In genomic region chr6:152423216-152424103, GRCh38 we compare ENCODE assay signal across 14 cellular contexts.
A peak's percentile ranks its signal among the peaks of the same experiment; 100 is the strongest.
DNase-seq lines count a peak whose midpoint lies in the region; ATAC-seq and TF ChIP-seq lines count a peak whose summit lies in the region.
"Had no signal": no experiment of that assay in that cellular context is flagged by ENCODE, and none has a peak within 500 bp of the region (broad histone marks: within the 10 kb centered on the region; RNA-seq: fewer than 3 reads in every experiment).

No MANE protein-coding gene starts in this region.

- intact Hi-C loops in Caco-2 (cut with micrococcal nuclease; ENCODE audit: unreplicated experiment) = no loop called here

- no TSS peak for BruUV-seq in Caco-2 (replicated peaks; lab: Mats Ljungman, UMichigan)

- H3K27me3 Mint-ChIP-seq in HFFc6 (ENCODE audit: insufficient read depth) = no peaks in the 10 kb centered on the region; the same call in none of the 2 replicates
- H3K27me3 Mint-ChIP-seq in Caco-2 (ENCODE audit: insufficient read depth, unreplicated experiment) = peaks cover 24% of the 10 kb centered on the region

- H3K27ac Mint-ChIP-seq in HFFc6 (no peak overlapping the region), Caco-2 (ENCODE audit: unreplicated experiment) (no peak overlapping the region)
- peak overlapping the region; percentile 47 for H3K27ac Mint-ChIP-seq in stimulated activated effector memory CD8-positive, alpha-beta T cell treated with anti-CD3 and anti-CD28 coated beads, Interleukin-12 subunit alpha, Interleukin-12 subunit beta, amount 100 ng/mL, for 72 hours
- H3K27ac Mint-ChIP-seq: activated CD8-positive, alpha-beta T cell treated with anti-CD3 and anti-CD28 coated beads for 36 hours had no signal

- CTCF ChIA-PET in Caco-2 (lab: Charles Lee) = no interaction called here

- H3K36me3 ChIP-seq in Caco-2 (ENCODE audit: control insufficient read depth, insufficient read depth, low read length) (no peaks in the 10 kb centered on the region), MG63 (no peaks in the 10 kb centered on the region)
- H3K36me3 ChIP-seq: left ventricle myocardium inferior had no signal

- POLR2A ChIA-PET in Caco-2 (lab: Charles Lee) = no interaction called here

- no peak for DNase-seq in HFFc6
- DNase-seq in stimulated activated effector memory CD8-positive, alpha-beta T cell treated with anti-CD3 and anti-CD28 coated beads, Interleukin-12 subunit alpha, Interleukin-12 subunit beta, amount 100 ng/mL, for 72 hours (ENCODE audit: low spot score in 2 of 2) = no peak
- DNase-seq in cortex of kidney (lab: John Stamatoyannopoulos, UW) = no peak
- no peak for DNase-seq in hypothalamus (lab: John Stamatoyannopoulos, UW)
- no peak for DNase-seq in Caco-2
- no peak for DNase-seq in MG63
- DNase-seq: activated CD8-positive, alpha-beta T cell treated with anti-CD3 and anti-CD28 coated beads for 36 hours; activated naive CD4-positive, alpha-beta T cell treated with anti-CD3 and anti-CD28 coated beads, Interleukin-2, amount 50 U/mL, for 16 hours; DND-41; foreskin keratinocyte; left ventricle myocardium inferior; NCI-H1417 had no signal

- ATAC-seq in GM19035 (IDR thresholded peaks at IDR 0.05; ENCODE audit: unreplicated experiment) (peak; percentile 62), HG03432 (IDR thresholded peaks at IDR 0.05; ENCODE audit: unreplicated experiment) (peak; percentile 92)
- ATAC-seq in stimulated activated effector memory CD8-positive, alpha-beta T cell treated with anti-CD3 and anti-CD28 coated beads, Interleukin-12 subunit alpha, Interleukin-12 subunit beta, amount 100 ng/mL, for 72 hours = no peak
- ATAC-seq: activated CD8-positive, alpha-beta T cell treated with anti-CD3 and anti-CD28 coated beads for 36 hours; foreskin keratinocyte had no signal

- H3K4me1 ChIP-seq in Caco-2 = no peaks in the 10 kb centered on the region
- H3K4me1 ChIP-seq: foreskin keratinocyte, left ventricle myocardium inferior had no signal

- H3K4me3 Mint-ChIP-seq in HFFc6 = no peak overlapping the region
- H3K4me3 Mint-ChIP-seq in stimulated activated effector memory CD8-positive, alpha-beta T cell treated with anti-CD3 and anti-CD28 coated beads, Interleukin-12 subunit alpha, Interleukin-12 subunit beta, amount 100 ng/mL, for 72 hours = no peak overlapping the region
- no peak overlapping the region for H3K4me3 Mint-ChIP-seq in Caco-2 (ENCODE audit: unreplicated experiment)
- H3K4me3 Mint-ChIP-seq: activated CD8-positive, alpha-beta T cell treated with anti-CD3 and anti-CD28 coated beads for 36 hours had no signal

- H3K4me1 Mint-ChIP-seq in HFFc6 (ENCODE audit: low read depth) = peaks cover 5% of the 10 kb centered on the region; the same call in 1 of the 2 replicates
- no peaks in the 10 kb centered on the region for H3K4me1 Mint-ChIP-seq in stimulated activated effector memory CD8-positive, alpha-beta T cell treated with anti-CD3 and anti-CD28 coated beads, Interleukin-12 subunit alpha, Interleukin-12 subunit beta, amount 100 ng/mL, for 72 hours
- H3K4me1 Mint-ChIP-seq in Caco-2 (ENCODE audit: low read depth, unreplicated experiment) = no peaks in the 10 kb centered on the region

- H3K4me3 ChIP-seq in Caco-2 (ENCODE audit: low read depth, low read length) (no peak overlapping the region), MG63 (no peak overlapping the region)
- H3K4me3 ChIP-seq: left ventricle myocardium inferior had no signal

- H3K9me3 Mint-ChIP-seq in HFFc6 (no peaks in the 10 kb centered on the region), Caco-2 (ENCODE audit: unreplicated experiment) (no peaks in the 10 kb centered on the region)
- H3K9me3 Mint-ChIP-seq in stimulated activated effector memory CD8-positive, alpha-beta T cell treated with anti-CD3 and anti-CD28 coated beads, Interleukin-12 subunit alpha, Interleukin-12 subunit beta, amount 100 ng/mL, for 72 hours = no peaks in the 10 kb centered on the region

- H3K9me3 ChIP-seq in Caco-2 (no peaks in the 10 kb centered on the region), MG63 (no peaks in the 10 kb centered on the region)

- TF ChIP-seq CTCF in HFFc6 (IDR thresholded peaks at IDR 0.05) (peak; percentile 47), Caco-2 (IDR thresholded peaks at IDR 0.05; ENCODE audit: insufficient read depth in 1 of 2, low read depth in 1 of 2, low read length in 1 of 2, severe bottlenecking in 1 of 2, unreplicated experiment in 1 of 2) (no peak)

- H3K27me3 ChIP-seq in Caco-2 (replicated peaks; ENCODE audit: control insufficient read depth, insufficient read depth, low read length) = no peaks in the 10 kb centered on the region; the same call in 1 of the 2 replicates
- H3K27me3 ChIP-seq in MG63 = no peaks in the 10 kb centered on the region
- H3K27me3 ChIP-seq: foreskin keratinocyte had no signal

- H3K36me3 Mint-ChIP-seq in HFFc6 (ENCODE audit: low read depth) (peaks cover 13% of the 10 kb centered on the region; the same call in 1 of the 2 replicates), Caco-2 (ENCODE audit: insufficient read depth, unreplicated experiment) (no peaks in the 10 kb centered on the region)
- H3K36me3 Mint-ChIP-seq in stimulated activated effector memory CD8-positive, alpha-beta T cell treated with anti-CD3 and anti-CD28 coated beads, Interleukin-12 subunit alpha, Interleukin-12 subunit beta, amount 100 ng/mL, for 72 hours = peaks cover 15% of the 10 kb centered on the region
